ENCODE assay signal across 1 cellular context in genomic region chr16:86042996-86043725, GRCh38.
TF ChIP-seq lines count a peak whose summit lies in the region.

No MANE protein-coding gene starts in this region.

TF ChIP-seq in H1, 55 proteins besides CTCF, POLR2A, EP300 and RAD21:
- TF ChIP-seq SUZ12 (IDR thresholded peaks at IDR 0.05; ENCODE audit: low read length) (no peak), HDAC6 (IDR thresholded peaks at IDR 0.05; ENCODE audit: low read depth, low read length) (no peak), PHF8 (conservative IDR thresholded peaks at IDR 0.05; ENCODE audit: low read depth, low read length) (no peak), RBBP5 (IDR thresholded peaks at IDR 0.05; ENCODE audit: borderline replicate concordance, low read depth, low read length) (no peak), NANOG (IDR thresholded peaks at IDR 0.05; ENCODE audit: insufficient read depth, low read depth, low read length, poor library complexity, severe bottlenecking) (no peak), SP2 (IDR thresholded peaks at IDR 0.05; ENCODE audit: low read length) (no peak), ATF2 (IDR thresholded peaks at IDR 0.05; ENCODE audit: low read length) (no peak), SIX5 (IDR thresholded peaks at IDR 0.05; ENCODE audit: low read depth, low read length) (no peak), CHD7 (IDR thresholded peaks at IDR 0.05; ENCODE audit: insufficient replicate concordance, low read length) (no peak), SP4 (IDR thresholded peaks at IDR 0.05; ENCODE audit: low read length) (no peak), EZH2 (IDR thresholded peaks at IDR 0.05; ENCODE audit: low read depth, low read length, severe bottlenecking) (no peak), KDM5A (IDR thresholded peaks at IDR 0.05; ENCODE audit: low read length) (no peak), CHD2 (IDR thresholded peaks at IDR 0.05; ENCODE audit: low read length) (no peak), JUND (IDR thresholded peaks at IDR 0.05; ENCODE audit: low read length) (no peak), TCF12 (IDR thresholded peaks at IDR 0.05; ENCODE audit: low read depth, low read length) (no peak), CTBP2 (IDR thresholded peaks at IDR 0.05; ENCODE audit: borderline replicate concordance, insufficient read depth, insufficient read length, low read length) (no peak), EGR1 (IDR thresholded peaks at IDR 0.05; ENCODE audit: borderline replicate concordance, low read depth, low read length) (no peak)
